ENCODE assay signal across 19 cellular contexts in the genomic region with DNA sequence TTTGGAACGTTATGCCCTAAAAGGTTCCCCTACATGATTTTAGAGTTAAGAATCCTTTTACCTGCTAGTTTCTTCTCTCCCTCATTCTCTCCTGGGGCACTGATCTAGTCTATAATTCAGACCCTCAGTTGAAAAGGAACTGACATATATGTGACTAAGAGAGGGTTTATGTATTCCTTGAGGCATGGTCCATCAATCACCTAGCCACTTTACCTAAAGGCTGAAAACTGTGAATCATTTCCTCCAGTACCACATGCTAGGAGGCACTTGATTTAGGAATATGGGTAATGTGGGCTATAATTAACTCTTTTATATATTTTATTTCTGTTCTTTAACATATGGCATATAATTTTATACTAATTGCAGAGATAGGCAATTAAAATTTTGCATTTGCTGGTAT.
"Had no signal": no experiment of that assay in that cellular context is flagged by ENCODE, and none has a peak within 500 bp of the region (broad histone marks: within the 10 kb centered on the region; RNA-seq: fewer than 3 reads in every experiment).

No MANE protein-coding gene starts in this region.

- DNase-seq: activated CD4-positive, alpha-beta memory T cell treated with anti-CD3 and anti-CD28 coated beads for 36 hours; activated CD4-positive, alpha-beta T cell treated with anti-CD3 and anti-CD28 coated beads for 4 hours; activated naive CD4-positive, alpha-beta T cell treated with Interleukin-2 at 50 U/mL for 16 hours; activated naive CD8-positive, alpha-beta T cell treated with anti-CD3 and anti-CD28 coated beads, Interleukin-2, amount 10 ng/mL, durations not matched to agents 7 days and 5 days; activated T-cell treated with anti-CD3 and anti-CD28 coated beads, Interleukin-2, amount 50 U/mL, for 1 hour; amygdala; brain microvascular endothelial cell; effector CD4-positive, alpha-beta T cell; immature natural killer cell; mesendoderm; naive thymus-derived CD4-positive, alpha-beta T cell; right cardiac atrium; stimulated activated CD4-positive, alpha-beta T cell treated with anti-CD3 and anti-CD28 coated beads, Interleukin-4, amount 100 ng/mL, for 24 hours; T-helper 17 cell; testis had no signal

- H3K27ac ChIP-seq: brain microvascular endothelial cell, esophagus muscularis mucosa, prostate gland, skin epidermis, testis had no signal

- H3K36me3 ChIP-seq: brain microvascular endothelial cell, esophagus muscularis mucosa, prostate gland had no signal

- H3K9me3 ChIP-seq: esophagus muscularis mucosa, prostate gland, testis had no signal

- H3K27me3 ChIP-seq: brain microvascular endothelial cell, esophagus muscularis mucosa, testis had no signal

- H3K4me3 ChIP-seq: esophagus muscularis mucosa, prostate gland, skin epidermis, testis had no signal

- ATAC-seq: naive thymus-derived CD4-positive, alpha-beta T cell; right cardiac atrium; stimulated activated effector memory CD8-positive, alpha-beta T cell treated with anti-CD3 and anti-CD28 coated beads, Interleukin-12 subunit alpha, Interleukin-12 subunit beta, amount 100 ng/mL, for 72 hours; T-helper 17 cell had no signal

- H3K4me1 ChIP-seq: esophagus muscularis mucosa, prostate gland, testis had no signal
